Comparison of ENCODE assay signal across 8 cellular contexts in genomic region chr16:88784074-88784855, GRCh38. TPM values are rescaled to one million over a fixed set of nuclear protein-coding genes. Genes with fewer than 3 reads are reported as not detected.
DNase-seq lines count a peak whose midpoint lies in the region; ATAC-seq and TF ChIP-seq lines count a peak whose summit lies in the region.

No MANE protein-coding gene starts in this region.

- H3K9me3 Mint-ChIP-seq in dendritic cell treated with granulocyte-macrophage colony-stimulating factor and Interleukin-4, amounts not matched to agents 40 ng/mL and 50 ng/mL, for 4 days, result no peaks in the 10 kb centered on the region

- H3K4me3 ChIP-seq in right lobe of liver (peak overlapping the region; percentile 74 to 82 (median 78)), stomach smooth muscle (ENCODE audit: low read length in 2 of 2) (peak overlapping the region; percentile 65 to 79)

- ATAC-seq in right lobe of liver (peak; percentile 38 to 48 (median 42)), HG02981 (IDR thresholded peaks at IDR 0.05; ENCODE audit: unreplicated experiment) (no peak), HG03095 (IDR thresholded peaks at IDR 0.05; ENCODE audit: unreplicated experiment) (no peak)

- H3K4me1 ChIP-seq in right lobe of liver (peaks cover 0 to 56% (median 27%) of the 10 kb centered on the region in 4 donors), stomach smooth muscle (ENCODE audit: control insufficient read depth, insufficient read depth, low read length) (peaks cover 59% of the 10 kb centered on the region)

- TF ChIP-seq POLR2A in right lobe of liver (IDR thresholded peaks at IDR 0.05), result no peak

- peaks cover 52% of the 10 kb centered on the region for H3K4me1 Mint-ChIP-seq in dendritic cell treated with granulocyte-macrophage colony-stimulating factor and Interleukin-4, amounts not matched to agents 40 ng/mL and 50 ng/mL, for 4 days (ENCODE audit: low read depth)

- H3K27me3 ChIP-seq in right lobe of liver (no peaks in the 10 kb centered on the region), stomach smooth muscle (ENCODE audit: control insufficient read depth in 1 of 2, insufficient read depth in 2 of 2, low read length in 2 of 2) (no peaks in the 10 kb centered on the region)

- H3K4me3 Mint-ChIP-seq in dendritic cell treated with granulocyte-macrophage colony-stimulating factor and Interleukin-4, amounts not matched to agents 40 ng/mL and 50 ng/mL, for 4 days, result peak overlapping the region; percentile 87

- peak overlapping the region; percentile 84 to 89 (median 87) for H3K27ac ChIP-seq in right lobe of liver
- H3K27ac ChIP-seq in stomach smooth muscle (ENCODE audit: low read length), result peak overlapping the region; percentile 93

- 0% methylated on average over 12 of the region's 74 CpGs for WGBS in right lobe of liver (ENCODE audit: insufficient coverage, low coverage, low lambda C conversion rate, missing lambda C conversion rate)

- peak overlapping the region; percentile 82 to 83 for H3K9ac ChIP-seq in stomach smooth muscle (ENCODE audit: low read length in 2 of 2)

- no peaks in the 10 kb centered on the region for H3K27me3 Mint-ChIP-seq in dendritic cell treated with granulocyte-macrophage colony-stimulating factor and Interleukin-4, amounts not matched to agents 40 ng/mL and 50 ng/mL, for 4 days

- intact Hi-C loops in dendritic cell treated with granulocyte-macrophage colony-stimulating factor and Interleukin-4, amounts not matched to agents 40 ng/mL and 50 ng/mL, for 4 days (cut with micrococcal nuclease), result loop anchor here (2.0 kb wide), 2 partner anchors 47 to 73 kb away; partner anchors contain the start of genes GALNS and TRAPPC2L
- intact Hi-C loops in right lobe of liver (cut with DNase I), result no loop called here

- H3K36me3 ChIP-seq in right lobe of liver, result no peaks in the 10 kb centered on the region
- H3K36me3 ChIP-seq in stomach smooth muscle (ENCODE audit: control insufficient read depth in 2 of 2, insufficient read depth in 2 of 2, low read length in 2 of 2), result no peaks in the 10 kb centered on the region

- peak overlapping the region; percentile 93 for H3K27ac Mint-ChIP-seq in dendritic cell treated with granulocyte-macrophage colony-stimulating factor and Interleukin-4, amounts not matched to agents 40 ng/mL and 50 ng/mL, for 4 days

- peak; percentile 88 for DNase-seq in ELR (ENCODE audit: low read depth)
- DNase-seq in HK-2 (ENCODE audit: unreplicated experiment), result peak; percentile 71
- DNase-seq in T1000 (lab: John Stamatoyannopoulos, UW), result peak; percentile 32
- DNase-seq in right lobe of liver, result peak in 1 of 3 donors; percentile 67

- TF ChIP-seq CTCF in right lobe of liver (IDR thresholded peaks at IDR 0.05), result peak; percentile 35 to 45 (median 38)

- peaks cover 13% of the 10 kb centered on the region for H3K36me3 Mint-ChIP-seq in dendritic cell treated with granulocyte-macrophage colony-stimulating factor and Interleukin-4, amounts not matched to agents 40 ng/mL and 50 ng/mL, for 4 days (ENCODE audit: low read depth)

- H3K9me3 ChIP-seq in right lobe of liver (no peaks in the 10 kb centered on the region), stomach smooth muscle (ENCODE audit: control insufficient read depth in 2 of 2, low read length in 2 of 2) (no peaks in the 10 kb centered on the region)

RNA-seq across cellular contexts. Expression of gene PIEZO1, which starts 0.8 kb away (rescaled TPM):
- 10 to 100 TPM; 48.9 to 91.9 (median 64.4) TPM for total RNA-seq in right lobe of liver

RNA-seq across cellular contexts. Expression of gene CDT1, which starts 19.3 kb away (rescaled TPM):
- total RNA-seq in right lobe of liver, result 1 to 10 TPM in 2 of 6 experiments, under 1 TPM in 4; 0.22 to 9.6 (median 0.42) TPM

RNA-seq across cellular contexts. Expression of gene APRT, which starts 27.5 kb away (rescaled TPM):
- 100 to 1,000 TPM in 2 of 6 experiments, 10 to 100 TPM in 4; 61.4 to 120 (median 74.1) TPM for total RNA-seq in right lobe of liver

Comparison
In these comparisons a context has a peak if more than half of its experiments do, and no peak if none do; other contexts are left out.
1. ATAC-seq: peak in right lobe of liver (4 of 4); none in HG02981 (single experiment) and HG03095 (single experiment).